ENCODE assay signal across 10 cellular contexts in the genomic region with DNA sequence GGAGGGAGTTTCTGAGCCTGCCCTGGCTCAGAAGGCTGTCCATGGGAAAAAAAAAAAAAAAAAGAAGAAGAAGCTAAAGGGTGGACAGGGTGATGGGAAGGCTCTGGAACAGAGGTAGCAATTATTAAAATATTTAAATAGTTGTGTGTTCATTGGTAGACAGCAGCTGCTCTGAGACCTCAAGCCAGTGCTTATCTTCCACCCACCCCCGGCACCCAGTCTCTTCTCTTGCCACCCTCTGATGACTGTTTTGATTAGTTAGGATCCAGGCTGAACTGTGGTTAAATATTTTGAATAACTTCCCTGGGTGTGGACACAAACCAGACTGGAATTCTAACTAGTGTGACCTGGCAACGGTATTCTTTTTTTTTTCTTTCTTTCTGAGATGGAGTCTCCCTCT. TPM values are rescaled to one million over a fixed set of nuclear protein-coding genes. Genes with fewer than 3 reads are reported as not detected.
DNase-seq lines count a peak whose midpoint lies in the region; ATAC-seq and TF ChIP-seq lines count a peak whose summit lies in the region.
"Had no signal": no experiment of that assay in that cellular context is flagged by ENCODE, and none has a peak within 500 bp of the region (broad histone marks: within the 10 kb centered on the region; RNA-seq: fewer than 3 reads in every experiment).

No MANE protein-coding gene starts in this region.

- CTCF ChIA-PET in Caco-2 (lab: Charles Lee) (interaction anchor here (0.7 kb wide), 4 partner anchors 35 to 197 kb away, joined by 3 to 5 read pairs (median 4); no protein-coding TSS in a partner anchor), Panc1 (lab: Charles Lee) (interaction anchor here (0.7 to 0.9 kb wide), 2 partner anchors 47 to 983 kb away, joined by 3 to 5 read pairs; no protein-coding TSS in a partner anchor)

- no peak overlapping the region for H3K4me3 ChIP-seq in Caco-2 (ENCODE audit: low read depth, low read length)
- no peak overlapping the region for H3K4me3 ChIP-seq in Panc1 (ENCODE audit: low read depth in 2 of 2, low read length in 2 of 2)
- H3K4me3 ChIP-seq in epithelial cell of proximal tubule (ENCODE audit: low read depth, low read length) = no peak overlapping the region
- H3K4me3 ChIP-seq: coronary artery had no signal

- intact Hi-C loops in Caco-2 (cut with micrococcal nuclease; ENCODE audit: unreplicated experiment) (loop anchor here (1.0 kb wide), 1 partner anchor 17 kb away; a partner anchor contains a TSS), Panc1 (cut with micrococcal nuclease; ENCODE audit: unreplicated experiment) (no loop called here), head of caudate nucleus (cut with DNase I) (no loop called here)

- peak overlapping the region; percentile 89 for H3K27ac Mint-ChIP-seq in Caco-2 (ENCODE audit: unreplicated experiment)

- POLR2A ChIA-PET in Caco-2 (lab: Charles Lee) (interaction anchor here (0.5 to 1.1 kb wide), 4 partner anchors 21 to 264 kb away, joined by 3 to 7 read pairs (median 4); no protein-coding TSS in a partner anchor), Panc1 (lab: Charles Lee) (interaction anchor here (0.6 kb wide), 1 partner anchor 229 kb away, joined by 6 read pairs; no protein-coding TSS in a partner anchor)

- DNase-seq in Caco-2 = peak; percentile 74 to 81
- DNase-seq in Panc1 (ENCODE audit: low read depth, low spot score) = no peak
- DNase-seq in epithelial cell of proximal tubule (ENCODE audit: low read depth) = peak; percentile 75
- peak; percentile 71 for DNase-seq in non-pigmented ciliary epithelial cell (ENCODE audit: low read depth)
- DNase-seq in SKM-1 (lab: John Stamatoyannopoulos, UW; ENCODE audit: unreplicated experiment) = no peak
- DNase-seq in ureter (ENCODE audit: low spot score) = no peak
- no peak for DNase-seq in head of caudate nucleus
- DNase-seq: NCI-H1092 treated with DMSO at 0.1 percent for 48 hours had no signal

- peak; percentile 17; the same call in 1 of the 2 replicates for ATAC-seq in Panc1
- ATAC-seq in GM18909 (IDR thresholded peaks at IDR 0.05; ENCODE audit: poor library complexity, unreplicated experiment) = no peak

- TF ChIP-seq CTCF in Caco-2 (IDR thresholded peaks at IDR 0.05; ENCODE audit: insufficient read depth in 1 of 2, low read depth in 1 of 2, low read length in 1 of 2, severe bottlenecking in 1 of 2, unreplicated experiment in 1 of 2) (no peak), Panc1 (IDR thresholded peaks at IDR 0.05) (no peak), epithelial cell of proximal tubule (conservative IDR thresholded peaks at IDR 0.05; ENCODE audit: low read depth, low read length) (no peak)

- peaks cover 2% of the 10 kb centered on the region; the same call in 1 of the 2 replicates for H3K9me3 ChIP-seq in Caco-2
- no peaks in the 10 kb centered on the region for H3K9me3 ChIP-seq in Panc1 (ENCODE audit: control insufficient read depth, insufficient read depth, low read depth, low read length)

- peaks cover 14% of the 10 kb centered on the region for H3K36me3 Mint-ChIP-seq in Caco-2 (ENCODE audit: insufficient read depth, unreplicated experiment)

- H3K4me3 Mint-ChIP-seq in Caco-2 (ENCODE audit: unreplicated experiment) = peak overlapping the region; percentile 34

- no peaks in the 10 kb centered on the region for H3K36me3 ChIP-seq in Caco-2 (ENCODE audit: control insufficient read depth, insufficient read depth, low read length)
- no peaks in the 10 kb centered on the region for H3K36me3 ChIP-seq in Panc1 (ENCODE audit: control insufficient read depth, insufficient read depth, low read length)

- in situ Hi-C loops in Panc1 (cut with HindIII; ENCODE audit: low pct_unique_long_range_greater_than_20kb, low sequenced_read_pairs) = no loop called here

- H3K9me3 Mint-ChIP-seq in Caco-2 (ENCODE audit: unreplicated experiment) = no peaks in the 10 kb centered on the region

- BruUV-seq in Caco-2 (replicated peaks; lab: Mats Ljungman, UMichigan) = no TSS peak
- no TSS peak for BruUV-seq in Panc1 (replicated peaks; lab: Mats Ljungman, UMichigan)

- H3K27me3 ChIP-seq in Caco-2 (replicated peaks; ENCODE audit: control insufficient read depth, insufficient read depth, low read length) = no peaks in the 10 kb centered on the region
- no peaks in the 10 kb centered on the region for H3K27me3 ChIP-seq in Panc1 (ENCODE audit: control insufficient read depth, insufficient read depth, low read length)

- peaks cover 33% of the 10 kb centered on the region for H3K4me1 ChIP-seq in Caco-2
- H3K4me1 ChIP-seq in Panc1 (ENCODE audit: control insufficient read depth, insufficient read depth, low read length) = peaks cover 12% of the 10 kb centered on the region

- peaks cover 23% of the 10 kb centered on the region for H3K4me1 Mint-ChIP-seq in Caco-2 (ENCODE audit: low read depth, unreplicated experiment)

- H3K27ac ChIP-seq in Panc1 (ENCODE audit: low read length) = peak overlapping the region; percentile 29

- no peaks in the 10 kb centered on the region for H3K27me3 Mint-ChIP-seq in Caco-2 (ENCODE audit: insufficient read depth, unreplicated experiment)

RNA-seq across cellular contexts. Expression of a gene that starts 16.9 kb away (rescaled TPM):
- total RNA-seq in Caco-2 (2022) (422 and 425 TPM in 2 replicates), Panc1 (2021; ENCODE audit: unreplicated experiment) (356 TPM), epithelial cell of proximal tubule (453 and 700 TPM in 2 replicates), ureter (306 TPM)
- 270 TPM for polyA plus RNA-seq in Panc1 (2012; ENCODE audit: insufficient read length)

RNA-seq across cellular contexts. Expression of a gene that starts 30.0 kb away (rescaled TPM):
- 27.5 and 30.8 TPM in 2 replicates for total RNA-seq in Caco-2 (2022)
- total RNA-seq in Panc1 (2021; ENCODE audit: unreplicated experiment) = 44.7 TPM
- polyA plus RNA-seq in Panc1 (2012; ENCODE audit: insufficient read length) = 26.8 TPM
- 18.3 and 21.5 TPM in 2 replicates for total RNA-seq in epithelial cell of proximal tubule
- total RNA-seq in ureter = 47.5 TPM

Comparison
In these comparisons a context has a peak if more than half of its experiments do, and no peak if none do; other contexts are left out.
1. DNase-seq: peak in Caco-2 (2 of 2), epithelial cell of proximal tubule (single experiment) and non-pigmented ciliary epithelial cell (single experiment); none in Panc1 (single experiment), SKM-1 (single experiment), ureter (single experiment) and head of caudate nucleus (0 of 42).